Comparison of ENCODE assay signal across 35 cellular contexts in genomic region chr14:84519836-84520235, GRCh38.
DNase-seq lines count a peak whose midpoint lies in the region; ATAC-seq and TF ChIP-seq lines count a peak whose summit lies in the region.
"Had no signal": no experiment of that assay in that cellular context is flagged by ENCODE, and none has a peak within 500 bp of the region (broad histone marks: within the 10 kb centered on the region; RNA-seq: fewer than 3 reads in every experiment).

No MANE protein-coding gene starts in this region.

- no peaks in the 10 kb centered on the region for H3K27me3 Mint-ChIP-seq in glutamatergic neuron (ENCODE audit: unreplicated experiment)
- H3K27me3 Mint-ChIP-seq in stimulated activated naive B cell treated with anti-CD40 and anti-IgM and Interleukin-4, amounts not matched to agents 10 μg/mL and 1 μg/mL and 100 μg/mL, for 72 hours, result no peaks in the 10 kb centered on the region
- H3K27me3 Mint-ChIP-seq: B cell; CD4-positive, alpha-beta memory T cell; CD4-positive, alpha-beta T cell; CD4-positive, CD25-positive, alpha-beta regulatory T cell; CD8-positive, alpha-beta memory T cell had no signal

- no peaks in the 10 kb centered on the region for H3K4me1 ChIP-seq in mesendoderm (ENCODE audit: control insufficient read depth, low read depth, low read length)
- H3K4me1 ChIP-seq: A549; BE2C; BLaER1; BLaER1 treated with 17β-estradiol and CSF1 and Interleukin-3, amounts not matched to agents 10 nM and 100 nM; Caco-2 had no signal

- no peak overlapping the region for H3K56ac ChIP-seq in mesendoderm (ENCODE audit: low read length)

- H4K8ac ChIP-seq in mesendoderm (ENCODE audit: low read depth, low read length), result no peak overlapping the region

- H3K4me3 ChIP-seq in mesendoderm (ENCODE audit: low read length), result no peak overlapping the region
- H3K4me3 ChIP-seq: A549; BLaER1; BLaER1 treated with 17β-estradiol and CSF1 and Interleukin-3, amounts not matched to agents 10 nM and 100 nM had no signal

- H3K36me3 Mint-ChIP-seq in glutamatergic neuron (ENCODE audit: unreplicated experiment), result no peaks in the 10 kb centered on the region
- H3K36me3 Mint-ChIP-seq in stimulated activated naive B cell treated with anti-CD40 and anti-IgM and Interleukin-4, amounts not matched to agents 10 μg/mL and 1 μg/mL and 100 μg/mL, for 72 hours, result no peaks in the 10 kb centered on the region
- H3K36me3 Mint-ChIP-seq: CD14-positive monocyte; CD4-positive, alpha-beta memory T cell; CD4-positive, CD25-positive, alpha-beta regulatory T cell; CD8-positive, alpha-beta memory T cell; CD8-positive, alpha-beta T cell had no signal

- no peak overlapping the region for H3K4me2 ChIP-seq in mesendoderm (ENCODE audit: low read length)
- H3K4me2 ChIP-seq: A549; BLaER1; BLaER1 treated with 17β-estradiol and CSF1 and Interleukin-3, amounts not matched to agents 10 nM and 100 nM had no signal

- no peaks in the 10 kb centered on the region for H3K79me1 ChIP-seq in mesendoderm (ENCODE audit: low read length)

- peak; percentile 42 for DNase-seq in ELF-1 (ENCODE audit: low read depth, low spot score)
- peak; percentile 57 for DNase-seq in SK-N-DZ (ENCODE audit: low spot score)
- DNase-seq in islet precursor cell, result peak; percentile 82
- DNase-seq in mesendoderm, result peak; percentile 8
- DNase-seq in activated T-cell treated with anti-CD3 and anti-CD28 coated beads, Interleukin-2, amount 50 U/mL, for 48 hours, result no peak
- no peak for DNase-seq in NCI-H2107 (lab: John Stamatoyannopoulos, UW)
- DNase-seq in glutamatergic neuron, result no peak
- no peak for DNase-seq in stimulated activated naive B cell treated with anti-CD40 and anti-IgM and Interleukin-4, amounts not matched to agents 10 μg/mL and 1 μg/mL and 100 μg/mL, for 72 hours
- DNase-seq: 8988T; ACHN; AML-193; BE2C; C1 segment of cervical spinal cord; Caco-2; Calu3; CD4-positive, alpha-beta memory T cell; CD4-positive, alpha-beta T cell; CD4-positive, CD25-positive, alpha-beta regulatory T cell; CD8-positive, alpha-beta memory T cell; CD8-positive, alpha-beta T cell; COR-L47; DMS 273 treated with DMSO at 0.1 percent for 48 hours; DMS153; DMS53; DMS79; DMS79 treated with DMSO at 0.1 percent for 48 hours; DND-41; EL had no signal

- ATAC-seq in stimulated activated naive B cell treated with anti-CD40 and anti-IgM and Interleukin-4, amounts not matched to agents 10 μg/mL and 1 μg/mL and 100 μg/mL, for 72 hours (replicated peaks), result no peak
- ATAC-seq: A549; CD8-positive, alpha-beta T cell had no signal

- no peaks in the 10 kb centered on the region for H3K27me3 ChIP-seq in mesendoderm (ENCODE audit: insufficient read depth, low read length, poor library complexity)
- H3K27me3 ChIP-seq: BE2C; BLaER1; BLaER1 treated with 17β-estradiol and CSF1 and Interleukin-3, amounts not matched to agents 10 nM and 100 nM had no signal

- no peak overlapping the region for H3K27ac Mint-ChIP-seq in glutamatergic neuron (ENCODE audit: unreplicated experiment)
- H3K27ac Mint-ChIP-seq in stimulated activated naive B cell treated with anti-CD40 and anti-IgM and Interleukin-4, amounts not matched to agents 10 μg/mL and 1 μg/mL and 100 μg/mL, for 72 hours, result no peak overlapping the region
- H3K27ac Mint-ChIP-seq: B cell; CD14-positive monocyte; CD4-positive, alpha-beta memory T cell; CD4-positive, alpha-beta T cell; CD4-positive, CD25-positive, alpha-beta regulatory T cell; CD8-positive, alpha-beta memory T cell; CD8-positive, alpha-beta T cell had no signal

- no peaks in the 10 kb centered on the region for H3K9me3 Mint-ChIP-seq in glutamatergic neuron (ENCODE audit: unreplicated experiment)
- H3K9me3 Mint-ChIP-seq in stimulated activated naive B cell treated with anti-CD40 and anti-IgM and Interleukin-4, amounts not matched to agents 10 μg/mL and 1 μg/mL and 100 μg/mL, for 72 hours, result peaks cover 9 to 12% of the 10 kb centered on the region in 2 donors

- no peak overlapping the region for H4K5ac ChIP-seq in mesendoderm (ENCODE audit: low read length)

- H3K4me3 Mint-ChIP-seq in glutamatergic neuron (ENCODE audit: unreplicated experiment), result no peak overlapping the region
- no peak overlapping the region for H3K4me3 Mint-ChIP-seq in stimulated activated naive B cell treated with anti-CD40 and anti-IgM and Interleukin-4, amounts not matched to agents 10 μg/mL and 1 μg/mL and 100 μg/mL, for 72 hours
- H3K4me3 Mint-ChIP-seq: B cell; CD14-positive monocyte; CD4-positive, alpha-beta memory T cell; CD4-positive, alpha-beta T cell; CD4-positive, CD25-positive, alpha-beta regulatory T cell; CD8-positive, alpha-beta memory T cell; CD8-positive, alpha-beta T cell had no signal

- H3K79me2 ChIP-seq in mesendoderm (ENCODE audit: control insufficient read depth, insufficient read depth, low read length), result no peaks in the 10 kb centered on the region

- H3K4ac ChIP-seq in mesendoderm (ENCODE audit: low read depth, low read length), result no peak overlapping the region

- WGBS in mesendoderm (ENCODE audit: extremely low coverage, insufficient coverage, low lambda C conversion rate), result no CpG with 5 or more reads among the region's 3 CpGs

- no peak overlapping the region for H3K9ac ChIP-seq in mesendoderm (ENCODE audit: low read length)
- H3K9ac ChIP-seq: BLaER1; BLaER1 treated with 17β-estradiol and CSF1 and Interleukin-3, amounts not matched to agents 10 nM and 100 nM had no signal

- no peak overlapping the region for H3K27ac ChIP-seq in mesendoderm (ENCODE audit: low read depth, low read length)
- H3K27ac ChIP-seq: 22Rv1; A549; BLaER1; BLaER1 treated with 17β-estradiol and CSF1 and Interleukin-3, amounts not matched to agents 10 nM and 100 nM; C4-2B had no signal

- H2BK120ac ChIP-seq in mesendoderm (ENCODE audit: low read depth, low read length), result no peak overlapping the region

- no peaks in the 10 kb centered on the region for H3K36me3 ChIP-seq in mesendoderm (ENCODE audit: control insufficient read depth, insufficient read depth, low read length)
- H3K36me3 ChIP-seq: BE2C; BLaER1; BLaER1 treated with 17β-estradiol and CSF1 and Interleukin-3, amounts not matched to agents 10 nM and 100 nM had no signal

- H3K4me1 Mint-ChIP-seq in glutamatergic neuron (ENCODE audit: low read depth, unreplicated experiment), result no peaks in the 10 kb centered on the region
- no peaks in the 10 kb centered on the region for H3K4me1 Mint-ChIP-seq in stimulated activated naive B cell treated with anti-CD40 and anti-IgM and Interleukin-4, amounts not matched to agents 10 μg/mL and 1 μg/mL and 100 μg/mL, for 72 hours
- H3K4me1 Mint-ChIP-seq: B cell; CD14-positive monocyte; CD4-positive, alpha-beta memory T cell; CD4-positive, CD25-positive, alpha-beta regulatory T cell; CD8-positive, alpha-beta memory T cell had no signal

- H3K18ac ChIP-seq in mesendoderm (ENCODE audit: low read length), result no peak overlapping the region

- no peak for TF ChIP-seq CTCF in glutamatergic neuron (IDR thresholded peaks at IDR 0.05; ENCODE audit: partially characterized antibody, unreplicated experiment)

- no peak overlapping the region for H2AK5ac ChIP-seq in mesendoderm (ENCODE audit: low read length)

- no peak overlapping the region for H3K23ac ChIP-seq in mesendoderm (ENCODE audit: low read length)

- no peak overlapping the region for H2BK15ac ChIP-seq in mesendoderm (replicated peaks; ENCODE audit: low read depth)

- no peak overlapping the region for H2BK5ac ChIP-seq in mesendoderm (ENCODE audit: low read length)

Comparison
In these comparisons a context has a peak if more than half of its experiments do, and no peak if none do; other contexts are left out.
1. DNase-seq: peak in ELF-1 (single experiment), SK-N-DZ (single experiment), islet precursor cell (single experiment) and mesendoderm (single experiment); none in activated T-cell treated with anti-CD3 and anti-CD28 coated beads, Interleukin-2, amount 50 U/mL, for 48 hours (0 of 2), NCI-H2107 (single experiment), glutamatergic neuron (single experiment) and stimulated activated naive B cell treated with anti-CD40 and anti-IgM and Interleukin-4, amounts not matched to agents 10 μg/mL and 1 μg/mL and 100 μg/mL, for 72 hours (single experiment).